8 cellular contexts compared by ENCODE assay signal in genomic region chr19:45509692-45510015, GRCh38.
A peak's percentile ranks its signal among the peaks of the same experiment; 100 is the strongest.
DNase-seq lines count a peak whose midpoint lies in the region; ATAC-seq and TF ChIP-seq lines count a peak whose summit lies in the region.

No MANE protein-coding gene starts in this region.

- H3K27ac Mint-ChIP-seq in stimulated activated naive CD8-positive, alpha-beta T cell treated with anti-CD3 and anti-CD28 coated beads, Interleukin-15, Interleukin-2, amounts not matched to agents 100 ng/mL and 50 ng/mL, for 24 hours = peak overlapping the region; percentile 92

- peak overlapping the region; percentile 97 for H3K4me3 Mint-ChIP-seq in stimulated activated naive CD8-positive, alpha-beta T cell treated with anti-CD3 and anti-CD28 coated beads, Interleukin-15, Interleukin-2, amounts not matched to agents 100 ng/mL and 50 ng/mL, for 24 hours

- no peaks in the 10 kb centered on the region for H3K9me3 Mint-ChIP-seq in stimulated activated naive CD8-positive, alpha-beta T cell treated with anti-CD3 and anti-CD28 coated beads, Interleukin-15, Interleukin-2, amounts not matched to agents 100 ng/mL and 50 ng/mL, for 24 hours

- ATAC-seq in stimulated activated naive CD8-positive, alpha-beta T cell treated with anti-CD3 and anti-CD28 coated beads, Interleukin-15, Interleukin-2, amounts not matched to agents 100 U/mL and 50 U/mL, for 24 hours = no peak

- no peaks in the 10 kb centered on the region for H3K9me3 ChIP-seq in muscle layer of colon (ENCODE audit: low read length)

- no peaks in the 10 kb centered on the region for H3K36me3 ChIP-seq in muscle layer of colon (ENCODE audit: insufficient read depth, low read length)

- peaks cover 70% of the 10 kb centered on the region for H3K4me1 Mint-ChIP-seq in stimulated activated naive CD8-positive, alpha-beta T cell treated with anti-CD3 and anti-CD28 coated beads, Interleukin-15, Interleukin-2, amounts not matched to agents 100 ng/mL and 50 ng/mL, for 24 hours (ENCODE audit: low read depth)

- in situ Hi-C loops in GM13977 (cut with MboI; ENCODE audit: low pct_unique_long_range_greater_than_20kb, low sequenced_read_pairs, unreplicated experiment) = no loop called here
- in situ Hi-C loops in KBM-7 (cut with MboI; ENCODE audit: low pct_unique_long_range_greater_than_20kb, low sequenced_read_pairs) = no loop called here

- no peaks in the 10 kb centered on the region for H3K27me3 ChIP-seq in muscle layer of colon (ENCODE audit: control insufficient read depth in 1 of 2, insufficient read depth in 2 of 2, low read length in 2 of 2)

- DNase-seq in stimulated activated naive CD8-positive, alpha-beta T cell treated with anti-CD3 and anti-CD28 coated beads, Interleukin-15, Interleukin-2, amounts not matched to agents 100 U/mL and 50 U/mL, for 24 hours = no peak
- no peak for DNase-seq in caudate nucleus (lab: John Stamatoyannopoulos, UW)
- no peak for DNase-seq in DMS53 (lab: John Stamatoyannopoulos, UW)
- no peak for DNase-seq in GM13977 (ENCODE audit: low spot score)
- no peak for DNase-seq in KBM-7
- no peak for DNase-seq in NCI-H2029 (lab: John Stamatoyannopoulos, UW)

- peaks cover 24% of the 10 kb centered on the region for H3K36me3 Mint-ChIP-seq in stimulated activated naive CD8-positive, alpha-beta T cell treated with anti-CD3 and anti-CD28 coated beads, Interleukin-15, Interleukin-2, amounts not matched to agents 100 ng/mL and 50 ng/mL, for 24 hours (ENCODE audit: low read depth)

- no peaks in the 10 kb centered on the region for H3K27me3 Mint-ChIP-seq in stimulated activated naive CD8-positive, alpha-beta T cell treated with anti-CD3 and anti-CD28 coated beads, Interleukin-15, Interleukin-2, amounts not matched to agents 100 ng/mL and 50 ng/mL, for 24 hours

- H3K4me3 ChIP-seq in muscle layer of colon (ENCODE audit: low read depth in 1 of 2, low read length in 2 of 2) = peak overlapping the region; percentile 53 to 98

- H3K4me1 ChIP-seq in muscle layer of colon (ENCODE audit: insufficient read depth, low read length) = peaks cover 45% of the 10 kb centered on the region

- TF ChIP-seq CTCF in GM13977 (IDR thresholded peaks at IDR 0.05; ENCODE audit: extremely low read depth, insufficient read depth, missing control alignments) = no peak

- H3K9ac ChIP-seq in muscle layer of colon (ENCODE audit: low read length) = peak overlapping the region; percentile 86

- peak overlapping the region; percentile 18 for H3K27ac ChIP-seq in caudate nucleus (ENCODE audit: low read depth, low read length)
- H3K27ac ChIP-seq in muscle layer of colon (ENCODE audit: low read depth, low read length) = peak overlapping the region; percentile 96
